ENCODE assay signal across 8 cellular contexts in genomic region chr12:103503546-103504480, GRCh38. TPM values are rescaled to one million over a fixed set of nuclear protein-coding genes. Genes with fewer than 3 reads are reported as not detected.
DNase-seq lines count a peak whose midpoint lies in the region; ATAC-seq, FAIRE-seq and TF ChIP-seq lines count a peak whose summit lies in the region.

No MANE protein-coding gene starts in this region.

- H3K4me3 Mint-ChIP-seq in astrocyte (ENCODE audit: unreplicated experiment) (peak overlapping the region; percentile 34), neural progenitor cell (no peak overlapping the region)

- H3K4me2 ChIP-seq in astrocyte (ENCODE audit: low read length) = no peak overlapping the region
- H3K4me2 ChIP-seq in neural progenitor cell = no peak overlapping the region

- H3K9me3 Mint-ChIP-seq in astrocyte (ENCODE audit: unreplicated experiment) = peaks cover 3% of the 10 kb centered on the region
- H3K9me3 Mint-ChIP-seq in neural progenitor cell = no peaks in the 10 kb centered on the region

- H3K36me3 Mint-ChIP-seq in astrocyte (ENCODE audit: low read depth, unreplicated experiment) = no peaks in the 10 kb centered on the region
- no peaks in the 10 kb centered on the region for H3K36me3 Mint-ChIP-seq in neural progenitor cell

- H3K4me1 ChIP-seq in astrocyte (ENCODE audit: insufficient read depth, low read length) (no peaks in the 10 kb centered on the region), neural progenitor cell (no peaks in the 10 kb centered on the region)

- H3K27ac Mint-ChIP-seq in astrocyte (ENCODE audit: unreplicated experiment) (no peak overlapping the region), neural progenitor cell (no peak overlapping the region)

- peaks cover 21% of the 10 kb centered on the region for H3K4me1 Mint-ChIP-seq in astrocyte (ENCODE audit: low read depth, unreplicated experiment)
- peaks cover 4% of the 10 kb centered on the region for H3K4me1 Mint-ChIP-seq in neural progenitor cell

- ATAC-seq in SK-N-SH treated with all-trans-retinoic acid at 6 μM for 48 hours (peak; percentile 54), GM18873 (IDR thresholded peaks at IDR 0.05; ENCODE audit: low FRiP score, unreplicated experiment) (no peak), GM18867 (IDR thresholded peaks at IDR 0.05; ENCODE audit: unreplicated experiment) (no peak)

- no peaks in the 10 kb centered on the region for H3K27me3 ChIP-seq in astrocyte (ENCODE audit: insufficient read depth, low read length)
- no peaks in the 10 kb centered on the region for H3K27me3 ChIP-seq in neural progenitor cell

- no peaks in the 10 kb centered on the region for H3K9me3 ChIP-seq in astrocyte (ENCODE audit: insufficient read depth, low read depth, low read length)
- no peaks in the 10 kb centered on the region for H3K9me3 ChIP-seq in neural progenitor cell (ENCODE audit: low read depth)

- H3K4me3 ChIP-seq in astrocyte (ENCODE audit: insufficient read depth, low read depth, low read length) = no peak overlapping the region
- H3K4me3 ChIP-seq in neural progenitor cell = no peak overlapping the region
- no peak overlapping the region for H3K4me3 ChIP-seq in coronary artery

- H2AFZ ChIP-seq in astrocyte (ENCODE audit: low read depth, low read length) = no peak overlapping the region
- no peak overlapping the region for H2AFZ ChIP-seq in neural progenitor cell (replicated peaks)

- H3K27ac ChIP-seq in astrocyte (ENCODE audit: low read depth, low read length) = no peak overlapping the region
- no peak overlapping the region for H3K27ac ChIP-seq in neural progenitor cell
- H3K27ac ChIP-seq in coronary artery = no peak overlapping the region

- H3K36me3 ChIP-seq in astrocyte (ENCODE audit: insufficient read depth, low read length) (no peaks in the 10 kb centered on the region), neural progenitor cell (no peaks in the 10 kb centered on the region)

- H3K27me3 Mint-ChIP-seq in astrocyte (ENCODE audit: low read depth, unreplicated experiment) = peaks cover 10% of the 10 kb centered on the region
- peaks cover 12% of the 10 kb centered on the region for H3K27me3 Mint-ChIP-seq in neural progenitor cell (ENCODE audit: insufficient read depth, low read depth)

- no peak for FAIRE-seq in astrocyte (lab: Jason Lieb, UNC)

- DNase-seq in NCI-H2029 (lab: John Stamatoyannopoulos, UW) = peak; percentile 29
- DNase-seq in NCI-H2029 treated with DMSO at 0.1 percent for 48 hours (lab: John Stamatoyannopoulos, UW) = no peak
- no peak for DNase-seq in astrocyte (ENCODE audit: low read depth)
- DNase-seq in neural progenitor cell (ENCODE audit: low spot score) = peak; percentile 57
- DNase-seq in coronary artery (ENCODE audit: low spot score) = no peak

- no peak overlapping the region for H3K9ac ChIP-seq in astrocyte (ENCODE audit: low read length)
- H3K9ac ChIP-seq in neural progenitor cell = no peak overlapping the region

- TF ChIP-seq CTCF in astrocyte (IDR thresholded peaks at IDR 0.05; ENCODE audit: insufficient read depth, low read depth, low read length) = no peak
- peak; percentile 64 for TF ChIP-seq CTCF in neural progenitor cell (IDR thresholded peaks at IDR 0.05)
- TF ChIP-seq CTCF in coronary artery (IDR thresholded peaks at IDR 0.05) = no peak

- H3K79me2 ChIP-seq in astrocyte (ENCODE audit: insufficient read depth, low read length) (no peaks in the 10 kb centered on the region), neural progenitor cell (ENCODE audit: low read depth) (no peaks in the 10 kb centered on the region)

- no peaks in the 10 kb centered on the region for H3F3A ChIP-seq in neural progenitor cell (ENCODE audit: low read depth)

- H4K20me1 ChIP-seq in astrocyte (ENCODE audit: insufficient read depth, low read length) (no peaks in the 10 kb centered on the region), neural progenitor cell (ENCODE audit: low read depth) (no peaks in the 10 kb centered on the region)

TF ChIP-seq in SK-N-SH treated with all-trans-retinoic acid at 6 μM for 48 hours, 23 proteins besides CTCF, POLR2A, EP300 and RAD21:
- no peak for TF ChIP-seq ESRRG (CRISPR knock-in tag; IDR thresholded peaks at IDR 0.05)

RNA-seq across cellular contexts. Expression of gene C12orf42, which starts 8.0 kb away (rescaled TPM):
- total RNA-seq in astrocyte (not detected in 2 replicates), neural progenitor cell (ENCODE audit: low replicate concordance) (0.56 and 1.1 TPM in 2 replicates)

Comparison
In these comparisons a context has a peak if more than half of its experiments do, and no peak if none do; other contexts are left out.
1. DNase-seq: peak in NCI-H2029 (single experiment) and neural progenitor cell (single experiment); none in NCI-H2029 treated with DMSO at 0.1 percent for 48 hours (single experiment), astrocyte (single experiment) and coronary artery (single experiment).